1 cellular context compared by ENCODE assay signal in genomic region chr2:196315388-196316049, GRCh38.
TF ChIP-seq lines count a peak whose summit lies in the region.

No MANE protein-coding gene starts in this region.

TF ChIP-seq in endothelial cell of umbilical vein, 7 proteins besides CTCF, POLR2A, EP300 and RAD21:
- no peak for TF ChIP-seq POLR2AphosphoS5 (IDR thresholded peaks at IDR 0.05; ENCODE audit: insufficient read depth, low read depth, low read length)
- TF ChIP-seq MAX (IDR thresholded peaks at IDR 0.05; ENCODE audit: insufficient read depth, insufficient read length): no peak
- no peak for TF ChIP-seq JUN (IDR thresholded peaks at IDR 0.05; ENCODE audit: borderline replicate concordance, insufficient read depth, insufficient read length, low read depth)
- no peak for TF ChIP-seq FOS (IDR thresholded peaks at IDR 0.05; ENCODE audit: borderline replicate concordance, insufficient read depth, low read length)
- TF ChIP-seq EZH2 (IDR thresholded peaks at IDR 0.05; ENCODE audit: borderline replicate concordance, low read depth, low read length, severe bottlenecking): no peak
- TF ChIP-seq GATA2 (IDR thresholded peaks at IDR 0.05; ENCODE audit: insufficient read depth, insufficient read length, low read depth, low read length): no peak
- TF ChIP-seq MYC (IDR thresholded peaks at IDR 0.05; ENCODE audit: low read depth, low read length): no peak
TF ChIP-seq in endothelial cell of umbilical vein: peak in this region for 0.
